In genomic region chr1:98342556-98342955, GRCh38 we compare ENCODE assay signal across 23 cellular contexts.
"Had no signal": no experiment of that assay in that cellular context is flagged by ENCODE, and none has a peak within 500 bp of the region (broad histone marks: within the 10 kb centered on the region; RNA-seq: fewer than 3 reads in every experiment).

No MANE protein-coding gene starts in this region.

- H3K27ac Mint-ChIP-seq: activated CD4-positive, alpha-beta memory T cell treated with anti-CD3 and anti-CD28 coated beads, Interleukin-2, amount 10 ng/mL, durations not matched to agents 7 days and 5 days; activated CD8-positive, alpha-beta memory T cell treated with anti-CD3 and anti-CD28 coated beads, Interleukin-2, amount 10 ng/mL, durations not matched to agents 7 days and 5 days; activated naive CD8-positive, alpha-beta T cell treated with anti-CD3 and anti-CD28 coated beads, Interleukin-2, amount 10 ng/mL, durations not matched to agents 7 days and 5 days; activated T-helper 17 cell treated with anti-CD3 and anti-CD28 coated beads, Interleukin-2, amount 50 U/mL, for 72 hours; immature natural killer cell; naive thymus-derived CD8-positive, alpha-beta T cell; stimulated activated naive CD8-positive, alpha-beta T cell treated with anti-CD3 and anti-CD28 coated beads, Interleukin-15, amount 100 ng/mL, for 72 hours; T-helper 17 cell; WTC11 had no signal

- H3K36me3 Mint-ChIP-seq: activated CD8-positive, alpha-beta memory T cell treated with anti-CD3 and anti-CD28 coated beads, Interleukin-2, amount 10 ng/mL, durations not matched to agents 7 days and 5 days; activated naive CD8-positive, alpha-beta T cell treated with anti-CD3 and anti-CD28 coated beads, Interleukin-2, amount 10 ng/mL, durations not matched to agents 7 days and 5 days; naive thymus-derived CD8-positive, alpha-beta T cell; WTC11 had no signal

- H3K4me1 ChIP-seq: breast epithelium, esophagus muscularis mucosa, pancreas, right lobe of liver, suprapubic skin, transverse colon, uterus had no signal

- DNase-seq: activated CD4-positive, alpha-beta memory T cell treated with anti-CD3 and anti-CD28 coated beads, Interleukin-2, amount 10 ng/mL, durations not matched to agents 7 days and 5 days; activated CD4-positive, alpha-beta T cell treated with anti-CD3 and anti-CD28 coated beads for 4 hours; activated CD8-positive, alpha-beta memory T cell treated with anti-CD3 and anti-CD28 coated beads, Interleukin-2, amount 10 ng/mL, durations not matched to agents 7 days and 5 days; activated naive CD4-positive, alpha-beta T cell treated with Interleukin-2 at 50 U/mL for 16 hours; activated naive CD8-positive, alpha-beta T cell treated with anti-CD3 and anti-CD28 coated beads, Interleukin-2, amount 10 ng/mL, durations not matched to agents 7 days and 5 days; anterior cingulate cortex; cerebellar nuclear complex; effector CD4-positive, alpha-beta T cell; immature natural killer cell; naive thymus-derived CD8-positive, alpha-beta T cell; pancreas; right lobe of liver; stimulated activated CD4-positive, alpha-beta T cell treated with anti-CD3 and anti-CD28 coated beads, Interleukin-4, amount 100 ng/mL, for 1 hour; stimulated activated naive CD8-positive, alpha-beta T cell treated with anti-CD3 and anti-CD28 coated beads, Interleukin-15, amount 100 ng/mL, for 72 hours; T-helper 17 cell; transverse colon; uterus had no signal

- ATAC-seq: activated CD8-positive, alpha-beta memory T cell treated with anti-CD3 and anti-CD28 coated beads, Interleukin-2, amount 10 ng/mL, durations not matched to agents 7 days and 5 days; activated T-helper 17 cell treated with anti-CD3 and anti-CD28 coated beads, Interleukin-2, amount 50 U/mL, for 72 hours; naive thymus-derived CD8-positive, alpha-beta T cell; pancreas; right lobe of liver; stimulated activated naive CD8-positive, alpha-beta T cell treated with anti-CD3 and anti-CD28 coated beads, Interleukin-15, amount 100 ng/mL, for 72 hours; T-helper 17 cell; WTC11 had no signal

- H3K4me3 Mint-ChIP-seq: activated CD4-positive, alpha-beta memory T cell treated with anti-CD3 and anti-CD28 coated beads, Interleukin-2, amount 10 ng/mL, durations not matched to agents 7 days and 5 days; activated CD8-positive, alpha-beta memory T cell treated with anti-CD3 and anti-CD28 coated beads, Interleukin-2, amount 10 ng/mL, durations not matched to agents 7 days and 5 days; activated naive CD8-positive, alpha-beta T cell treated with anti-CD3 and anti-CD28 coated beads, Interleukin-2, amount 10 ng/mL, durations not matched to agents 7 days and 5 days; activated T-helper 17 cell treated with anti-CD3 and anti-CD28 coated beads, Interleukin-2, amount 50 U/mL, for 72 hours; immature natural killer cell; naive thymus-derived CD8-positive, alpha-beta T cell; stimulated activated naive CD8-positive, alpha-beta T cell treated with anti-CD3 and anti-CD28 coated beads, Interleukin-15, amount 100 ng/mL, for 72 hours; T-helper 17 cell; WTC11 had no signal

- H3K27me3 ChIP-seq: breast epithelium, esophagus muscularis mucosa, pancreas, right lobe of liver, suprapubic skin, transverse colon, uterus had no signal

- H3K4me1 Mint-ChIP-seq: activated CD4-positive, alpha-beta memory T cell treated with anti-CD3 and anti-CD28 coated beads, Interleukin-2, amount 10 ng/mL, durations not matched to agents 7 days and 5 days; activated CD8-positive, alpha-beta memory T cell treated with anti-CD3 and anti-CD28 coated beads, Interleukin-2, amount 10 ng/mL, durations not matched to agents 7 days and 5 days; activated naive CD8-positive, alpha-beta T cell treated with anti-CD3 and anti-CD28 coated beads, Interleukin-2, amount 10 ng/mL, durations not matched to agents 7 days and 5 days; activated T-helper 17 cell treated with anti-CD3 and anti-CD28 coated beads, Interleukin-2, amount 50 U/mL, for 72 hours; naive thymus-derived CD8-positive, alpha-beta T cell; stimulated activated naive CD8-positive, alpha-beta T cell treated with anti-CD3 and anti-CD28 coated beads, Interleukin-15, amount 100 ng/mL, for 72 hours had no signal

- H3K9me3 Mint-ChIP-seq: activated CD4-positive, alpha-beta memory T cell treated with anti-CD3 and anti-CD28 coated beads, Interleukin-2, amount 10 ng/mL, durations not matched to agents 7 days and 5 days; activated naive CD8-positive, alpha-beta T cell treated with anti-CD3 and anti-CD28 coated beads, Interleukin-2, amount 10 ng/mL, durations not matched to agents 7 days and 5 days; activated T-helper 17 cell treated with anti-CD3 and anti-CD28 coated beads, Interleukin-2, amount 50 U/mL, for 72 hours; immature natural killer cell; stimulated activated naive CD8-positive, alpha-beta T cell treated with anti-CD3 and anti-CD28 coated beads, Interleukin-15, amount 100 ng/mL, for 72 hours; WTC11 had no signal

- H3K36me3 ChIP-seq: breast epithelium, esophagus muscularis mucosa, pancreas, right lobe of liver, suprapubic skin, transverse colon, uterus had no signal

- H3K9me3 ChIP-seq: breast epithelium, esophagus muscularis mucosa, pancreas, right lobe of liver, suprapubic skin, transverse colon, uterus had no signal

- H3K4me3 ChIP-seq: breast epithelium, esophagus muscularis mucosa, pancreas, right lobe of liver, smooth muscle cell, suprapubic skin, transverse colon, uterus had no signal

- H3K27me3 Mint-ChIP-seq: activated naive CD8-positive, alpha-beta T cell treated with anti-CD3 and anti-CD28 coated beads, Interleukin-2, amount 10 ng/mL, durations not matched to agents 7 days and 5 days; naive thymus-derived CD8-positive, alpha-beta T cell; stimulated activated naive CD8-positive, alpha-beta T cell treated with anti-CD3 and anti-CD28 coated beads, Interleukin-15, amount 100 ng/mL, for 72 hours; T-helper 17 cell had no signal

- H3K27ac ChIP-seq: breast epithelium, esophagus muscularis mucosa, pancreas, right lobe of liver, suprapubic skin, transverse colon, uterus had no signal
